In genomic region chr12:10503460-10503859, GRCh38 we compare ENCODE assay signal across 18 cellular contexts. TPM values are rescaled to one million over a fixed set of nuclear protein-coding genes. Genes with fewer than 3 reads are reported as not detected.
A peak's percentile ranks its signal among the peaks of the same experiment; 100 is the strongest.
DNase-seq lines count a peak whose midpoint lies in the region; ATAC-seq and TF ChIP-seq lines count a peak whose summit lies in the region.
"Had no signal": no experiment of that assay in that cellular context is flagged by ENCODE, and none has a peak within 500 bp of the region (broad histone marks: within the 10 kb centered on the region; RNA-seq: fewer than 3 reads in every experiment).

No MANE protein-coding gene starts in this region.

- H2BK15ac ChIP-seq in H9 (ENCODE audit: low read depth, low read length): no peak overlapping the region

- no peak overlapping the region for H4K5ac ChIP-seq in H9 (ENCODE audit: insufficient read length, low read depth, low read length)

- no peak overlapping the region for H2BK120ac ChIP-seq in H9 (ENCODE audit: low read depth, low read length, poor library complexity, severe bottlenecking)

- no peak overlapping the region for H3K4ac ChIP-seq in H9 (ENCODE audit: low read depth, low read length)

- H3K56ac ChIP-seq in H9 (ENCODE audit: insufficient read length, low read depth, low read length): no peak overlapping the region

- no peaks in the 10 kb centered on the region for H3K9me3 ChIP-seq in H9 (ENCODE audit: control insufficient read depth, low read depth, low read length)
- H3K9me3 ChIP-seq: BE2C, HAP-1, Peyer's patch had no signal

- no peaks in the 10 kb centered on the region for H3K9me3 Mint-ChIP-seq in natural killer cell treated with Interleukin-12 subunit alpha and Interleukin-12 subunit beta and Interleukin-15 and Interleukin-18, amount 100 ng/mL, for 72 hours
- H3K9me3 Mint-ChIP-seq in natural killer cell (no peaks in the 10 kb centered on the region), H9 (no peaks in the 10 kb centered on the region)
- H3K9me3 Mint-ChIP-seq in activated naive CD8-positive, alpha-beta T cell (ENCODE audit: low read depth): peaks cover 12% of the 10 kb centered on the region
- H3K9me3 Mint-ChIP-seq: CD4-positive, alpha-beta T cell had no signal

- intact Hi-C loops in natural killer cell (cut with micrococcal nuclease): no loop called here

- no peaks in the 10 kb centered on the region for H3K79me2 ChIP-seq in H9 (ENCODE audit: insufficient read depth, low read length)

- no CpG with 5 or more reads among the region's 1 CpG for WGBS in H9 (ENCODE audit: extremely low coverage, insufficient read length, low lambda C conversion rate)

- H3K23me2 ChIP-seq in H9 (ENCODE audit: insufficient read length, low read depth, low read length, poor library complexity, severe bottlenecking): no peaks in the 10 kb centered on the region

- H3T11ph ChIP-seq in H9 (ENCODE audit: low read length): no peak overlapping the region

- H2BK12ac ChIP-seq in H9 (ENCODE audit: insufficient read length, low read depth, low read length): no peak overlapping the region

- H3K27me3 Mint-ChIP-seq in natural killer cell treated with Interleukin-12 subunit alpha and Interleukin-12 subunit beta and Interleukin-15 and Interleukin-18, amount 100 ng/mL, for 72 hours: no peaks in the 10 kb centered on the region
- H3K27me3 Mint-ChIP-seq in natural killer cell (ENCODE audit: low read depth in 2 of 2): peaks cover 0 to 12% of the 10 kb centered on the region in 2 donors
- no peaks in the 10 kb centered on the region for H3K27me3 Mint-ChIP-seq in activated naive CD8-positive, alpha-beta T cell
- no peaks in the 10 kb centered on the region for H3K27me3 Mint-ChIP-seq in H9 (ENCODE audit: low read depth)

- H3K4me1 Mint-ChIP-seq in natural killer cell treated with Interleukin-12 subunit alpha and Interleukin-12 subunit beta and Interleukin-15 and Interleukin-18, amount 100 ng/mL, for 72 hours (ENCODE audit: low read depth in 2 of 2): peaks cover 21 to 33% of the 10 kb centered on the region in 2 donors
- peaks cover 15 to 16% of the 10 kb centered on the region in 2 donors for H3K4me1 Mint-ChIP-seq in natural killer cell
- peaks cover 60% of the 10 kb centered on the region for H3K4me1 Mint-ChIP-seq in activated naive CD8-positive, alpha-beta T cell (ENCODE audit: low read depth)
- H3K4me1 Mint-ChIP-seq in H9: no peaks in the 10 kb centered on the region

- H3K27ac ChIP-seq in H9 (ENCODE audit: insufficient read length, low read depth, low read length): no peak overlapping the region
- H3K27ac ChIP-seq: Peyer's patch had no signal

- no peak overlapping the region for H3K23ac ChIP-seq in H9 (ENCODE audit: insufficient read length, low read depth, low read length)

- no peaks in the 10 kb centered on the region for H3K4me1 ChIP-seq in H9 (ENCODE audit: insufficient read depth, low read length)
- H3K4me1 ChIP-seq: BE2C, HAP-1, Peyer's patch had no signal

- H3K27ac Mint-ChIP-seq in natural killer cell treated with Interleukin-12 subunit alpha and Interleukin-12 subunit beta and Interleukin-15 and Interleukin-18, amount 100 ng/mL, for 72 hours: peak overlapping the region; percentile 4 to 66
- H3K27ac Mint-ChIP-seq in natural killer cell: no peak overlapping the region
- H3K27ac Mint-ChIP-seq in activated naive CD8-positive, alpha-beta T cell: peak overlapping the region; percentile 94
- H3K27ac Mint-ChIP-seq in H9: no peak overlapping the region
- H3K27ac Mint-ChIP-seq: CD4-positive, alpha-beta T cell had no signal

- peak; percentile 55 to 85 for ATAC-seq in natural killer cell treated with Interleukin-12 subunit alpha and Interleukin-12 subunit beta and Interleukin-15 and Interleukin-18, amount 100 ng/mL, for 72 hours
- no peak for ATAC-seq in natural killer cell
- ATAC-seq in GM21515 (IDR thresholded peaks at IDR 0.05; ENCODE audit: unreplicated experiment): no peak
- ATAC-seq: Right ventricle myocardium inferior had no signal

- no peaks in the 10 kb centered on the region for H3K79me1 ChIP-seq in H9 (ENCODE audit: insufficient read depth, low read depth, low read length, poor library complexity, severe bottlenecking)

- TF ChIP-seq CTCF in natural killer cell (IDR thresholded peaks at IDR 0.05) (no peak), H9 (conservative IDR thresholded peaks at IDR 0.05) (no peak)

- H4K20me1 ChIP-seq in H9 (ENCODE audit: control insufficient read depth, insufficient read depth, insufficient read length): no peaks in the 10 kb centered on the region

- no peak for DNase-seq in natural killer cell treated with Interleukin-12 subunit alpha and Interleukin-12 subunit beta and Interleukin-15 and Interleukin-18, amount 100 ng/mL, for 72 hours (ENCODE audit: low spot score)
- DNase-seq in natural killer cell: no peak
- DNase-seq in pons (ENCODE audit: low spot score): peak; percentile 43
- no peak for DNase-seq in H9
- DNase-seq in AML-193 (lab: John Stamatoyannopoulos, UW): no peak
- DNase-seq: BE2C; CD4-positive, alpha-beta T cell; NCI-H1048; NCI-H146; NCI-H2081 treated with DMSO at 0.1 percent for 48 hours; NCI-H524; Peyer's patch had no signal

- H3K18ac ChIP-seq in H9 (ENCODE audit: insufficient read length, low read depth, low read length): no peak overlapping the region

- no peak overlapping the region for H4K8ac ChIP-seq in H9 (replicated peaks; ENCODE audit: insufficient read length, low read depth, low read length)

- H3K9ac ChIP-seq in H9 (ENCODE audit: extremely low read depth, insufficient read length, low read length): no peak overlapping the region

- H3K27me3 ChIP-seq in H9 (ENCODE audit: insufficient read depth, low read length): no peaks in the 10 kb centered on the region
- H3K27me3 ChIP-seq: Peyer's patch had no signal

- no peak overlapping the region for H2BK5ac ChIP-seq in H9 (ENCODE audit: insufficient read length, low read length)

- no peak overlapping the region for H2AK5ac ChIP-seq in H9 (ENCODE audit: insufficient read length, low read length)

- H2AFZ ChIP-seq in H9 (ENCODE audit: low read length): no peak overlapping the region

- no peak overlapping the region for H3K14ac ChIP-seq in H9 (ENCODE audit: insufficient read depth, low read length)

- no peak overlapping the region for H2BK20ac ChIP-seq in H9 (ENCODE audit: low read depth, low read length, poor library complexity, severe bottlenecking)

- H3K4me3 Mint-ChIP-seq in natural killer cell treated with Interleukin-12 subunit alpha and Interleukin-12 subunit beta and Interleukin-15 and Interleukin-18, amount 100 ng/mL, for 72 hours: peak overlapping the region; percentile 49
- H3K4me3 Mint-ChIP-seq in natural killer cell (no peak overlapping the region), H9 (no peak overlapping the region)
- H3K4me3 Mint-ChIP-seq in activated naive CD8-positive, alpha-beta T cell: peak overlapping the region; percentile 46
- H3K4me3 Mint-ChIP-seq: CD4-positive, alpha-beta T cell had no signal

- no peak overlapping the region for H4K91ac ChIP-seq in H9 (ENCODE audit: insufficient read length, low read depth, low read length)

- no peak overlapping the region for H3K4me2 ChIP-seq in H9 (ENCODE audit: insufficient read depth, insufficient read length, low read length)

- H3K36me3 Mint-ChIP-seq in natural killer cell treated with Interleukin-12 subunit alpha and Interleukin-12 subunit beta and Interleukin-15 and Interleukin-18, amount 100 ng/mL, for 72 hours: peaks cover 17% of the 10 kb centered on the region
- H3K36me3 Mint-ChIP-seq in natural killer cell: no peaks in the 10 kb centered on the region
- peaks cover 13% of the 10 kb centered on the region for H3K36me3 Mint-ChIP-seq in activated naive CD8-positive, alpha-beta T cell
- no peaks in the 10 kb centered on the region for H3K36me3 Mint-ChIP-seq in H9 (ENCODE audit: insufficient read depth in 1 of 3, low read depth in 3 of 3)

RNA-seq across cellular contexts. Expression of gene EIF2S3B, which starts 2.2 kb away (rescaled TPM):
- under 1 TPM; 0.33 to 0.45 TPM for total RNA-seq in natural killer cell treated with Interleukin-12 subunit alpha and Interleukin-12 subunit beta and Interleukin-15 and Interleukin-18, amount 100 ng/mL, for 72 hours
- under 1 TPM in 1 of 3 donors, not detected in 2; 0.88 TPM for total RNA-seq in natural killer cell
- 2.1 and 2.2 TPM in 2 replicates for total RNA-seq in H9 (2021)

RNA-seq across cellular contexts. Expression of gene KLRC1, which starts 50.3 kb away (rescaled TPM):
- total RNA-seq in natural killer cell treated with Interleukin-12 subunit alpha and Interleukin-12 subunit beta and Interleukin-15 and Interleukin-18, amount 100 ng/mL, for 72 hours: 10 to 100 TPM; 52.9 to 63.9 TPM
- 100 to 1,000 TPM in 1 of 3 donors, 10 to 100 TPM in 2; 30.0 to 180 (median 83.1) TPM for total RNA-seq in natural killer cell
- total RNA-seq in H9 (2021): not detected in 2 replicates
- total RNA-seq: CD4-positive, alpha-beta T cell; HT-29; MCF 10A; Right ventricle myocardium inferior had no signal

Comparison
In these comparisons a context has a peak if more than half of its experiments do, and no peak if none do; other contexts are left out.
1. ATAC-seq: peak in natural killer cell treated with Interleukin-12 subunit alpha and Interleukin-12 subunit beta and Interleukin-15 and Interleukin-18, amount 100 ng/mL, for 72 hours (2 of 2); none in natural killer cell (0 of 3) and GM21515 (single experiment).
2. H3K27ac Mint-ChIP-seq: peak in natural killer cell treated with Interleukin-12 subunit alpha and Interleukin-12 subunit beta and Interleukin-15 and Interleukin-18, amount 100 ng/mL, for 72 hours (2 of 2) and activated naive CD8-positive, alpha-beta T cell (single experiment); none in natural killer cell (0 of 2) and H9 (0 of 3).
3. H3K4me3 Mint-ChIP-seq: peak in natural killer cell treated with Interleukin-12 subunit alpha and Interleukin-12 subunit beta and Interleukin-15 and Interleukin-18, amount 100 ng/mL, for 72 hours (single experiment) and activated naive CD8-positive, alpha-beta T cell (single experiment); none in natural killer cell (single experiment) and H9 (0 of 2).
4. RNA of gene KLRC1, which starts 50.3 kb away (total RNA-seq): 30.0 to 180 TPM in natural killer cell and 52.9 to 63.9 TPM in natural killer cell treated with Interleukin-12 subunit alpha and Interleukin-12 subunit beta and Interleukin-15 and Interleukin-18, amount 100 ng/mL, for 72 hours; not detected in H9; every median in the first group is over 10 times any median in the second.